Comparison of ENCODE assay signal across 1 cellular context in genomic region chr17:34740516-34740915, GRCh38.
TF ChIP-seq lines count a peak whose summit lies in the region.

No MANE protein-coding gene starts in this region.

TF ChIP-seq in GM23338, 12 proteins besides CTCF, POLR2A, EP300 and RAD21 (continued from another document):
- no peak for TF ChIP-seq ZNF462 (CRISPR knock-in tag; IDR thresholded peaks at IDR 0.05)
- TF ChIP-seq CREB1 (CRISPR knock-in tag; IDR thresholded peaks at IDR 0.05; ENCODE audit: low read depth), result no peak
- TF ChIP-seq ZNF114 (CRISPR knock-in tag; IDR thresholded peaks at IDR 0.05), result no peak
- no peak for TF ChIP-seq REST (IDR thresholded peaks at IDR 0.05; ENCODE audit: unreplicated experiment)
